Comparison of ENCODE assay signal across 35 cellular contexts in genomic region chr7:73727963-73728362, GRCh38. TPM values are rescaled to one million over a fixed set of nuclear protein-coding genes. Genes with fewer than 3 reads are reported as not detected.
"Had no signal": no experiment of that assay in that cellular context is flagged by ENCODE, and none has a peak within 500 bp of the region (broad histone marks: within the 10 kb centered on the region; RNA-seq: fewer than 3 reads in every experiment).

No MANE protein-coding gene starts in this region.

- H3K27me3 ChIP-seq: Peyer's patch had no signal

- H3K4me3 ChIP-seq: Peyer's patch had no signal

- H3K4me1 ChIP-seq: Peyer's patch had no signal

- H3K36me3 ChIP-seq: Peyer's patch had no signal

- H3K27ac ChIP-seq: Peyer's patch, RWPE1 had no signal

- H3K9me3 ChIP-seq: Peyer's patch had no signal

- ATAC-seq: activated naive CD8-positive, alpha-beta T cell treated with anti-CD3 and anti-CD28 coated beads, Interleukin-2, amount 50 U/mL, for 24 hours; activated T-cell treated with anti-CD3 and anti-CD28 coated beads, Interleukin-2, amount 50 U/mL, for 4 hours; PC-3; Right ventricle myocardium inferior had no signal

- DNase-seq: activated B cell treated with CpG ODN at 0.5 μM for 24 hours; activated CD4-positive, alpha-beta memory T cell treated with anti-CD3 and anti-CD28 coated beads for 36 hours; activated CD4-positive, alpha-beta T cell treated with anti-CD3 and anti-CD28 coated beads for 4 hours; activated CD4-positive, alpha-beta T cell treated with anti-CD3 and anti-CD28 coated beads, Interleukin-2, amount 50 U/mL, for 1 hour; activated CD4-positive, CD25-positive, alpha-beta regulatory T cell treated with anti-CD3 and anti-CD28 coated beads, Interleukin-2, amount 50 U/mL, for 72 hours; activated CD8-positive, alpha-beta memory T cell treated with anti-CD3 and anti-CD28 coated beads, Interleukin-2, amount 50 U/mL, for 4 hours; activated effector memory CD4-positive, alpha-beta T cell treated with Interleukin-2 at 50 U/mL for 16 hours; activated naive CD4-positive, alpha-beta T cell treated with anti-CD3 and anti-CD28 coated beads, Interleukin-2, amount 10 ng/mL, durations not matched to agents 7 days and 5 days; activated naive CD8-positive, alpha-beta T cell treated with anti-CD3 and anti-CD28 coated beads, Interleukin-2, amount 50 U/mL, for 24 hours; activated T-cell treated with anti-CD3 and anti-CD28 coated beads for 4 hours; activated T-cell treated with anti-CD3 and anti-CD28 coated beads, Interleukin-2, amount 50 U/mL, for 4 hours; anterior cingulate cortex; caudate nucleus; cerebellar nuclear complex; NCI-H1048; NCI-H1105 treated with DMSO at 0.1 percent for 48 hours; NCI-H1436; NCI-H1694; NCI-H1930; NCI-H2081 treated with DMSO at 0.1 percent for 48 hours; NCI-H226; NCI-H524 treated with DMSO at 0.1 percent for 48 hours; PC-3; Peyer's patch; SIG-M5; SW 1271; T-helper 1 cell; T-helper 2 cell; T-helper 9 cell had no signal

- FAIRE-seq: bronchial epithelial cell had no signal

RNA-seq across cellular contexts. Expression of gene CLDN3, which starts 42.1 kb away (rescaled TPM):
- total RNA-seq: activated B cell treated with CpG ODN at 0.5 μM for 24 hours; activated CD4-positive, alpha-beta memory T cell treated with anti-CD3 and anti-CD28 coated beads for 36 hours; activated T-helper 1 cell treated with anti-CD3 and anti-CD28 coated beads, Interleukin-12 subunit alpha, Interleukin-12 subunit beta, Interleukin-2, Interleukin-4 antibody, amounts not matched to agents 30 ng/mL and 10 ng/mL and 1 ng/mL, durations not matched to agents 14 hours and 24 hours and 36 hours; bronchial epithelial cell; MCF 10A; Right ventricle myocardium inferior; SK-MEL-5 had no signal
